8 cellular contexts compared by ENCODE assay signal in genomic region chr4:40621592-40622512, GRCh38. TPM values are rescaled to one million over a fixed set of nuclear protein-coding genes. Genes with fewer than 3 reads are reported as not detected.
DNase-seq lines count a peak whose midpoint lies in the region; ATAC-seq and TF ChIP-seq lines count a peak whose summit lies in the region.

No MANE protein-coding gene starts in this region.

- H3K4me1 ChIP-seq in breast epithelium = no peaks in the 10 kb centered on the region

- no peaks in the 10 kb centered on the region for H3K27me3 ChIP-seq in breast epithelium

- intact Hi-C loops in breast epithelium (cut with DNase I; ENCODE audit: low total_unique reads) = no loop called here

- no peak for TF ChIP-seq CTCF in breast epithelium (IDR thresholded peaks at IDR 0.05)

- no peak overlapping the region for H3K4me3 ChIP-seq in breast epithelium

- no peaks in the 10 kb centered on the region for H3K9me3 ChIP-seq in breast epithelium

- ATAC-seq in GM19023 (IDR thresholded peaks at IDR 0.05; ENCODE audit: unreplicated experiment) (peak; percentile 58), HG03139 (IDR thresholded peaks at IDR 0.05; ENCODE audit: unreplicated experiment) (peak; percentile 56), GM21576 (IDR thresholded peaks at IDR 0.05; ENCODE audit: unreplicated experiment) (no peak)

- TF ChIP-seq POLR2A in breast epithelium (IDR thresholded peaks at IDR 0.05) = no peak

- DNase-seq in CD1c-positive myeloid dendritic cell (ENCODE audit: extremely low spot score) = peak; percentile 99
- DNase-seq in NOMO-1 (lab: John Stamatoyannopoulos, UW; ENCODE audit: unreplicated experiment in 2 of 2) = peak; percentile 91 to 100
- peak; percentile 76 to 84 for DNase-seq in breast epithelium (ENCODE audit: low spot score in 2 of 2)
- peak; percentile 79 for DNase-seq in medulla oblongata (ENCODE audit: extremely low spot score)
- no peak for DNase-seq in central memory CD4-positive, alpha-beta T cell

- H3K27ac ChIP-seq in breast epithelium = peak overlapping the region; percentile 49 to 93

- H3K36me3 ChIP-seq in breast epithelium = no peaks in the 10 kb centered on the region

RNA-seq across cellular contexts. Expression of gene RBM47, which starts 7.8 kb away (rescaled TPM):
- total RNA-seq in breast epithelium = 100 to 1,000 TPM in 1 of 3 donors, 10 to 100 TPM in 2; 66.6 to 151 (median 89.5) TPM
